Comparison of ENCODE assay signal across 14 cellular contexts in genomic region chr3:193942516-193943055, GRCh38.
"Had no signal": no experiment of that assay in that cellular context is flagged by ENCODE, and none has a peak within 500 bp of the region (broad histone marks: within the 10 kb centered on the region; RNA-seq: fewer than 3 reads in every experiment).

No MANE protein-coding gene starts in this region.

- DNase-seq: activated CD4-positive, alpha-beta memory T cell treated with anti-CD3 and anti-CD28 coated beads for 36 hours; activated naive CD4-positive, alpha-beta T cell; activated naive CD8-positive, alpha-beta T cell treated with anti-CD3 and anti-CD28 coated beads, Interleukin-2, amount 50 U/mL, for 24 hours; dorsolateral prefrontal cortex; glutamatergic neuron; lower lobe of right lung; naive thymus-derived CD4-positive, alpha-beta T cell; stimulated activated CD4-positive, alpha-beta T cell treated with anti-CD3 and anti-CD28 coated beads, Interleukin-12 subunit alpha, Interleukin-12 subunit beta, amount 100 ng/mL, for 4 hours; stimulated activated naive CD4-positive, alpha-beta T cell treated with Interleukin-2 at 50 U/mL for 16 hours; T-helper 2 cell had no signal

- H3K4me3 ChIP-seq: ascending aorta, dorsolateral prefrontal cortex, esophagus muscularis mucosa, lower lobe of right lung had no signal

- H3K36me3 Mint-ChIP-seq: activated CD4-positive, alpha-beta memory T cell treated with anti-CD3 and anti-CD28 coated beads for 36 hours; naive thymus-derived CD4-positive, alpha-beta T cell; type B pancreatic cell had no signal

- H3K9me3 ChIP-seq: ascending aorta, esophagus muscularis mucosa, lower lobe of right lung had no signal

- H3K4me3 Mint-ChIP-seq: activated CD4-positive, alpha-beta memory T cell treated with anti-CD3 and anti-CD28 coated beads for 36 hours; activated naive CD8-positive, alpha-beta T cell treated with anti-CD3 and anti-CD28 coated beads, Interleukin-2, amount 50 U/mL, for 24 hours; naive thymus-derived CD4-positive, alpha-beta T cell; type B pancreatic cell had no signal

- H3K9me3 Mint-ChIP-seq: activated CD4-positive, alpha-beta memory T cell treated with anti-CD3 and anti-CD28 coated beads for 36 hours; activated naive CD8-positive, alpha-beta T cell treated with anti-CD3 and anti-CD28 coated beads, Interleukin-2, amount 50 U/mL, for 24 hours; naive thymus-derived CD4-positive, alpha-beta T cell; type B pancreatic cell had no signal

- H3K27ac Mint-ChIP-seq: activated CD4-positive, alpha-beta memory T cell treated with anti-CD3 and anti-CD28 coated beads for 36 hours; activated naive CD8-positive, alpha-beta T cell treated with anti-CD3 and anti-CD28 coated beads, Interleukin-2, amount 50 U/mL, for 24 hours; naive thymus-derived CD4-positive, alpha-beta T cell; type B pancreatic cell had no signal

- H3K4me1 Mint-ChIP-seq: activated naive CD8-positive, alpha-beta T cell treated with anti-CD3 and anti-CD28 coated beads, Interleukin-2, amount 50 U/mL, for 24 hours had no signal

- H3K27me3 ChIP-seq: ascending aorta, esophagus muscularis mucosa had no signal

- H3K27ac ChIP-seq: ascending aorta, dorsolateral prefrontal cortex, esophagus muscularis mucosa, lower lobe of right lung had no signal

- ATAC-seq: activated naive CD8-positive, alpha-beta T cell treated with anti-CD3 and anti-CD28 coated beads, Interleukin-2, amount 50 U/mL, for 24 hours; lower lobe of right lung; naive thymus-derived CD4-positive, alpha-beta T cell; right cardiac atrium had no signal

- H3K36me3 ChIP-seq: ascending aorta, esophagus muscularis mucosa, lower lobe of right lung had no signal

- H3K4me1 ChIP-seq: esophagus muscularis mucosa, lower lobe of right lung had no signal
